In the genomic region with DNA sequence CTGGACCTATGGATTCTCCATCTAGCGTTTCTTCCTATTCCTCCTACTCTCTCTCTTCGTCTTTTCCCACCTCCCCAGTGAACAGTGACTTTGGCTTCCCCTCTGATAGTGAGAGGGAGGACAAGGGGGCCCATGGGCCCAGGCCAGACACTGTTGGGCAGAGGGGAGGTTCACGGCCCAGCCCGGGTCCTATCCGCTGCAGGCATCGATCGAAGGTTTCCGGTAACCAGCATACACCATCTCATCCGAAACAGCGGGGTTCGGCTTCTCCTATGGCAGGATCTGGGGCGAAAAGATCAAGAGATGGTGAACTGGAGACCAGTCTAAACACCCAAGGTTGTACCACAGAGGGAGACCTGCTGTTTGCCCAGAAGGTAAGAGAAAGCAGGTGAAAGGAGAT, we compare ENCODE assay signal across 9 cellular contexts. TPM values are rescaled to one million over a fixed set of nuclear protein-coding genes. Genes with fewer than 3 reads are reported as not detected.
DNase-seq lines count a peak whose midpoint lies in the region; ATAC-seq and TF ChIP-seq lines count a peak whose summit lies in the region.
"Had no signal": no experiment of that assay in that cellular context is flagged by ENCODE, and none has a peak within 500 bp of the region (broad histone marks: within the 10 kb centered on the region; RNA-seq: fewer than 3 reads in every experiment).

No MANE protein-coding gene starts in this region.

- DNase-seq in esophagus muscularis mucosa (ENCODE audit: extremely low spot score): no peak
- DNase-seq in ovary: peak in 1 of 5 donors; percentile 32
- no peak for DNase-seq in activated effector memory CD4-positive, alpha-beta T cell treated with Interleukin-2 at 50 U/mL for 16 hours
- DNase-seq in aorta: no peak
- no peak for DNase-seq in NCI-H1436 treated with DMSO at 0.1 percent for 48 hours (lab: John Stamatoyannopoulos, UW)
- no peak for DNase-seq in body of pancreas
- DNase-seq: SIG-M5 had no signal

- no peak for TF ChIP-seq POLR2A in esophagus muscularis mucosa (IDR thresholded peaks at IDR 0.05; ENCODE audit: low read depth)
- TF ChIP-seq POLR2A in ovary (IDR thresholded peaks at IDR 0.05): no peak
- no peak for TF ChIP-seq POLR2A in body of pancreas (IDR thresholded peaks at IDR 0.05)

- H3K36me3 ChIP-seq in Loucy (ENCODE audit: insufficient read depth, low read length) (peaks cover 13% of the 10 kb centered on the region; the same call in 1 of the 2 replicates), esophagus muscularis mucosa (peaks cover 9 to 41% (median 24%) of the 10 kb centered on the region in 4 donors), ovary (no peaks in the 10 kb centered on the region), aorta (ENCODE audit: control insufficient read depth in 1 of 2, insufficient read depth in 2 of 2, low read length in 1 of 2) (peaks cover 0 to 2% of the 10 kb centered on the region in 2 donors), body of pancreas (replicated peaks in 1 of 2; ENCODE audit: insufficient read depth in 1 of 2, low read depth in 2 of 2) (no peaks in the 10 kb centered on the region)

- peak overlapping the region; percentile 71 for H3K27ac ChIP-seq in C4-2B
- peak overlapping the region; percentile 91 to 96 (median 95) for H3K27ac ChIP-seq in esophagus muscularis mucosa (replicated peaks in 1 of 4)
- H3K27ac ChIP-seq in ovary: peak overlapping the region; percentile 79 to 81
- peak overlapping the region in 1 of 2 donors; percentile 32 for H3K27ac ChIP-seq in aorta (ENCODE audit: low read depth in 1 of 2, low read length in 2 of 2)
- H3K27ac ChIP-seq in body of pancreas: no peak overlapping the region

- no peak for ATAC-seq in aorta (ENCODE audit: low FRiP score)
- no peak for ATAC-seq in body of pancreas

- TF ChIP-seq CTCF in C4-2B (conservative IDR thresholded peaks at IDR 0.05) (no peak), Loucy (conservative IDR thresholded peaks at IDR 0.05; ENCODE audit: low read length) (no peak), esophagus muscularis mucosa (IDR thresholded peaks at IDR 0.05) (no peak), ovary (IDR thresholded peaks at IDR 0.05) (no peak), body of pancreas (IDR thresholded peaks at IDR 0.05) (no peak)

- no peaks in the 10 kb centered on the region for H3K27me3 ChIP-seq in Loucy (ENCODE audit: insufficient read depth, low read length, poor library complexity, severe bottlenecking)
- no peaks in the 10 kb centered on the region for H3K27me3 ChIP-seq in esophagus muscularis mucosa
- no peaks in the 10 kb centered on the region for H3K27me3 ChIP-seq in ovary
- H3K27me3 ChIP-seq in aorta (ENCODE audit: control insufficient read depth in 1 of 2, insufficient read depth in 2 of 2, low read length in 1 of 2): no peaks in the 10 kb centered on the region
- H3K27me3 ChIP-seq in body of pancreas: no peaks in the 10 kb centered on the region

- TF ChIP-seq EP300 in esophagus muscularis mucosa (IDR thresholded peaks at IDR 0.05) (no peak), ovary (IDR thresholded peaks at IDR 0.05) (no peak)

- H2AFZ ChIP-seq in Loucy (ENCODE audit: low read length): no peak overlapping the region

- H3K9me3 ChIP-seq in Loucy (ENCODE audit: insufficient read depth, low read depth, low read length): no peaks in the 10 kb centered on the region
- H3K9me3 ChIP-seq in esophagus muscularis mucosa: no peaks in the 10 kb centered on the region
- H3K9me3 ChIP-seq in ovary: no peaks in the 10 kb centered on the region
- H3K9me3 ChIP-seq in aorta (ENCODE audit: control insufficient read depth, low read length): no peaks in the 10 kb centered on the region
- H3K9me3 ChIP-seq in body of pancreas: no peaks in the 10 kb centered on the region

- peaks cover 24% of the 10 kb centered on the region for H3K79me2 ChIP-seq in Loucy (ENCODE audit: insufficient read depth, low read length)

- H3K9me2 ChIP-seq in Loucy (replicated peaks; ENCODE audit: low read depth, low read length): no peaks in the 10 kb centered on the region

- WGBS in esophagus muscularis mucosa: 68% methylated on average over 12 of the region's 12 CpGs
- 68 to 69% (median 69%) methylated on average over 12 of the region's 12 CpGs for WGBS in ovary, 3 donors
- WGBS in aorta, 2 donors: 81 to 86% methylated on average over 12 of the region's 12 CpGs
- WGBS in body of pancreas, 2 donors: 85 to 90% methylated on average over 12 of the region's 12 CpGs

- H3K9ac ChIP-seq in Loucy (ENCODE audit: low read depth, low read length, poor library complexity, severe bottlenecking): peak overlapping the region; percentile 61

- no peaks in the 10 kb centered on the region for H3F3A ChIP-seq in Loucy (ENCODE audit: low read depth)

- peak overlapping the region; percentile 86 for H3K4me3 ChIP-seq in Loucy (ENCODE audit: low read length, poor library complexity, severe bottlenecking)
- H3K4me3 ChIP-seq in esophagus muscularis mucosa: peak overlapping the region; percentile 62 to 77 (median 69)
- H3K4me3 ChIP-seq in ovary: peak overlapping the region; percentile 44
- H3K4me3 ChIP-seq in aorta (ENCODE audit: low read length in 2 of 2): no peak overlapping the region
- no peak overlapping the region for H3K4me3 ChIP-seq in body of pancreas

- intact Hi-C loops in esophagus muscularis mucosa (cut with DNase I) (no loop called here), ovary (cut with DNase I) (loop anchor here in 1 of 4 donors (2.0 kb wide), 1 partner anchor 14 kb away; a partner anchor contains a TSS), aorta (cut with DNase I) (loop anchor here in 1 of 2 donors (5.0 kb wide), 1 partner anchor 34 kb away; no protein-coding TSS in a partner anchor), body of pancreas (cut with DNase I) (no loop called here)

- H4K20me1 ChIP-seq in Loucy (ENCODE audit: insufficient read depth, low read length, poor library complexity, severe bottlenecking): no peaks in the 10 kb centered on the region

- H3K4me1 ChIP-seq in Loucy (ENCODE audit: insufficient read depth, low read length, poor library complexity, severe bottlenecking) (peaks cover 14% of the 10 kb centered on the region), esophagus muscularis mucosa (peaks cover 23 to 49% (median 46%) of the 10 kb centered on the region in 4 donors), ovary (ENCODE audit: insufficient read depth) (peaks cover 8% of the 10 kb centered on the region), aorta (ENCODE audit: control insufficient read depth in 1 of 2, insufficient read depth in 2 of 2, low read length in 2 of 2) (no peaks in the 10 kb centered on the region), body of pancreas (peaks cover 31% of the 10 kb centered on the region)

- peak overlapping the region; percentile 100 for H3K4me2 ChIP-seq in Loucy (ENCODE audit: low read depth, low read length, poor library complexity, severe bottlenecking)

RNA-seq across cellular contexts. Expression of a gene that starts 0.9 kb away (rescaled TPM):
- total RNA-seq in esophagus muscularis mucosa (10 to 100 TPM; 13.7 to 26.0 (median 14.2) TPM), ovary (10 to 100 TPM in 3 of 7 donors, 1 to 10 TPM in 4; 3.6 to 22.5 (median 7.7) TPM), aorta (1 to 10 TPM; 3.0 to 6.6 TPM), body of pancreas (1 to 10 TPM in 1 of 2 donors, under 1 TPM in 1; 0.66 to 1.3 TPM)
- polyA plus RNA-seq in ovary (10 to 100 TPM; 10.8 to 12.7 TPM), aorta (10 to 100 TPM in 1 of 2 donors, 1 to 10 TPM in 1; 5.3 to 18.0 TPM)

RNA-seq across cellular contexts. Expression of a gene that starts 10.4 kb away (rescaled TPM):
- total RNA-seq in esophagus muscularis mucosa: 10 to 100 TPM; 44.2 to 59.0 (median 48.1) TPM
- 10 to 100 TPM; 42.2 to 74.7 (median 63.1) TPM for total RNA-seq in ovary
- 10 to 100 TPM; 80.1 to 85.4 TPM for polyA plus RNA-seq in ovary
- 10 to 100 TPM; 39.6 to 44.9 TPM for total RNA-seq in aorta
- polyA plus RNA-seq in aorta: 10 to 100 TPM; 91.9 to 98.9 TPM
- total RNA-seq in body of pancreas: 10 to 100 TPM; 17.9 to 23.4 TPM

RNA-seq across cellular contexts. Expression of a gene that starts 10.7 kb away (rescaled TPM):
- total RNA-seq in esophagus muscularis mucosa (10 to 100 TPM; 15.2 to 36.1 (median 18.0) TPM), ovary (10 to 100 TPM in 1 of 7 donors, 1 to 10 TPM in 6; 2.0 to 20.9 (median 4.4) TPM), aorta (10 to 100 TPM; 33.0 to 34.9 TPM), body of pancreas (1 to 10 TPM in 1 of 2 donors, not detected in 1; 8.6 TPM)
- polyA plus RNA-seq in ovary (10 to 100 TPM in 1 of 2 donors, 1 to 10 TPM in 1; 8.4 to 34.8 TPM), aorta (100 to 1,000 TPM; 102 to 278 TPM)

RNA-seq across cellular contexts. Expression of a gene that starts 14.4 kb away (rescaled TPM):
- total RNA-seq in esophagus muscularis mucosa (10 to 100 TPM; 36.1 to 63.5 (median 49.7) TPM), ovary (100 to 1,000 TPM in 6 of 7 donors, 10 to 100 TPM in 1; 80.0 to 129 (median 116) TPM), aorta (10 to 100 TPM; 69.9 to 82.9 TPM), body of pancreas (10 to 100 TPM; 33.0 to 56.6 TPM)
- polyA plus RNA-seq in ovary (100 to 1,000 TPM; 103 to 151 TPM), aorta (10 to 100 TPM; 67.8 to 75.8 TPM)

RNA-seq across cellular contexts. Expression of a gene that starts 25.7 kb away (rescaled TPM):
- total RNA-seq in esophagus muscularis mucosa: 1 to 10 TPM in 1 of 4 donors, under 1 TPM in 2, not detected in 1; 0.33 to 1.0 (median 0.42) TPM
- total RNA-seq in ovary: 1 to 10 TPM in 4 of 7 donors, under 1 TPM in 2, not detected in 1; 0.23 to 5.7 (median 1.2) TPM
- under 1 TPM; 0.38 to 0.58 TPM for polyA plus RNA-seq in ovary
- total RNA-seq in aorta: not detected
- polyA plus RNA-seq in aorta: not detected
- total RNA-seq in body of pancreas: not detected

Comparison
In these comparisons a context has a peak if more than half of its experiments do, and no peak if none do; other contexts are left out.
1. H3K27ac ChIP-seq: peak in C4-2B (single experiment), esophagus muscularis mucosa (4 of 4) and ovary (2 of 2); none in body of pancreas (0 of 4).
2. H3K4me3 ChIP-seq: peak in Loucy (single experiment), esophagus muscularis mucosa (4 of 4) and ovary (single experiment); none in aorta (0 of 2) and body of pancreas (0 of 2).